ENCODE assay signal across 1 cellular context in the genomic region with DNA sequence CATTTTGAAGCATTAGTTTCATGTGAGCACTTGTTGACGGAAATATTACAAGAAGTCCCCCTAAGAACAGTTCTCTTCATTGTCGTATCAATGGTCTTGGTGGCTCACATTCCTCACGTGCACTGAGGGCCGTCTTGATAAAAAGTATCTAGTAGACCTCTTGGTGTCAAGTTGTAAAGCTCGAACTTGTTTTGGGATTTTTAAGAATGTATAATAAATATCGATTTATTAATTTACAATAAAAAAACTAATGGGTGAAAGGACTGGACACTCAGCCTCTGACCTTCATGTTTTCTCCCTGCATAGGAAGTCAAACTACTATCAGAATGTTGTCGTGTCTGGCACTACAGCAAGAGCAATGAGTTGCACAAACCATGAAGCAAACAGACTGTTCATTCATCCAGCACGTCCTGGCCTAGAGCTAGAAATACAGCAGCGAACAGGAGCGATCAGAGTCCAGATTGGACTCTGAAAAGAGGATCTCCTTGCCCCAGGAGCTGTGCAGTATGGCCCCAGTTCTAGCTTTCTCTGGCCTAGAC.
TF ChIP-seq lines count a peak whose summit lies in the region.

No MANE protein-coding gene starts in this region.

TF ChIP-seq in HepG2, 621 proteins besides CTCF, POLR2A, EP300 and RAD21 (continued from another document and continues in another):
- TF ChIP-seq, protein P1, sequence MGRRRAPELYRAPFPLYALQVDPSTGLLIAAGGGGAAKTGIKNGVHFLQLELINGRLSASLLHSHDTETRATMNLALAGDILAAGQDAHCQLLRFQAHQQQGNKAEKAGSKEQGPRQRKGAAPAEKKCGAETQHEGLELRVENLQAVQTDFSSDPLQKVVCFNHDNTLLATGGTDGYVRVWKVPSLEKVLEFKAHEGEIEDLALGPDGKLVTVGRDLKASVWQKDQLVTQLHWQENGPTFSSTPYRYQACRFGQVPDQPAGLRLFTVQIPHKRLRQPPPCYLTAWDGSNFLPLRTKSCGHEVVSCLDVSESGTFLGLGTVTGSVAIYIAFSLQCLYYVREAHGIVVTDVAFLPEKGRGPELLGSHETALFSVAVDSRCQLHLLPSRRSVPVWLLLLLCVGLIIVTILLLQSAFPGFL (CRISPR knock-in tag; IDR thresholded peaks at IDR 0.05), result no peak
- TF ChIP-seq U2AF2 (IDR thresholded peaks at IDR 0.05; ENCODE audit: low read depth, low read length), result no peak
- TF ChIP-seq, protein P2, sequence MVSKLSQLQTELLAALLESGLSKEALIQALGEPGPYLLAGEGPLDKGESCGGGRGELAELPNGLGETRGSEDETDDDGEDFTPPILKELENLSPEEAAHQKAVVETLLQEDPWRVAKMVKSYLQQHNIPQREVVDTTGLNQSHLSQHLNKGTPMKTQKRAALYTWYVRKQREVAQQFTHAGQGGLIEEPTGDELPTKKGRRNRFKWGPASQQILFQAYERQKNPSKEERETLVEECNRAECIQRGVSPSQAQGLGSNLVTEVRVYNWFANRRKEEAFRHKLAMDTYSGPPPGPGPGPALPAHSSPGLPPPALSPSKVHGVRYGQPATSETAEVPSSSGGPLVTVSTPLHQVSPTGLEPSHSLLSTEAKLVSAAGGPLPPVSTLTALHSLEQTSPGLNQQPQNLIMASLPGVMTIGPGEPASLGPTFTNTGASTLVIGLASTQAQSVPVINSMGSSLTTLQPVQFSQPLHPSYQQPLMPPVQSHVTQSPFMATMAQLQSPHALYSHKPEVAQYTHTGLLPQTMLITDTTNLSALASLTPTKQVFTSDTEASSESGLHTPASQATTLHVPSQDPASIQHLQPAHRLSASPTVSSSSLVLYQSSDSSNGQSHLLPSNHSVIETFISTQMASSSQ (IDR thresholded peaks at IDR 0.05; ENCODE audit: low read depth), result no peak
- TF ChIP-seq, protein P2 (CRISPR knock-in tag; IDR thresholded peaks at IDR 0.05; ENCODE audit: borderline replicate concordance), result no peak
- TF ChIP-seq KLF6 (CRISPR knock-in tag; IDR thresholded peaks at IDR 0.05), result no peak
- no peak for TF ChIP-seq ZFYVE20 (CRISPR knock-in tag; IDR thresholded peaks at IDR 0.05; ENCODE audit: borderline replicate concordance, low read depth)
- TF ChIP-seq, protein P3, sequence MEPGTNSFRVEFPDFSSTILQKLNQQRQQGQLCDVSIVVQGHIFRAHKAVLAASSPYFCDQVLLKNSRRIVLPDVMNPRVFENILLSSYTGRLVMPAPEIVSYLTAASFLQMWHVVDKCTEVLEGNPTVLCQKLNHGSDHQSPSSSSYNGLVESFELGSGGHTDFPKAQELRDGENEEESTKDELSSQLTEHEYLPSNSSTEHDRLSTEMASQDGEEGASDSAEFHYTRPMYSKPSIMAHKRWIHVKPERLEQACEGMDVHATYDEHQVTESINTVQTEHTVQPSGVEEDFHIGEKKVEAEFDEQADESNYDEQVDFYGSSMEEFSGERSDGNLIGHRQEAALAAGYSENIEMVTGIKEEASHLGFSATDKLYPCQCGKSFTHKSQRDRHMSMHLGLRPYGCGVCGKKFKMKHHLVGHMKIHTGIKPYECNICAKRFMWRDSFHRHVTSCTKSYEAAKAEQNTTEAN (CRISPR knock-in tag; conservative IDR thresholded peaks at IDR 0.05), result peak; percentile 42; the same call in 1 of the 2 replicates
- TF ChIP-seq GABPB1 (CRISPR knock-in tag; IDR thresholded peaks at IDR 0.05), result no peak
- TF ChIP-seq, protein P4, sequence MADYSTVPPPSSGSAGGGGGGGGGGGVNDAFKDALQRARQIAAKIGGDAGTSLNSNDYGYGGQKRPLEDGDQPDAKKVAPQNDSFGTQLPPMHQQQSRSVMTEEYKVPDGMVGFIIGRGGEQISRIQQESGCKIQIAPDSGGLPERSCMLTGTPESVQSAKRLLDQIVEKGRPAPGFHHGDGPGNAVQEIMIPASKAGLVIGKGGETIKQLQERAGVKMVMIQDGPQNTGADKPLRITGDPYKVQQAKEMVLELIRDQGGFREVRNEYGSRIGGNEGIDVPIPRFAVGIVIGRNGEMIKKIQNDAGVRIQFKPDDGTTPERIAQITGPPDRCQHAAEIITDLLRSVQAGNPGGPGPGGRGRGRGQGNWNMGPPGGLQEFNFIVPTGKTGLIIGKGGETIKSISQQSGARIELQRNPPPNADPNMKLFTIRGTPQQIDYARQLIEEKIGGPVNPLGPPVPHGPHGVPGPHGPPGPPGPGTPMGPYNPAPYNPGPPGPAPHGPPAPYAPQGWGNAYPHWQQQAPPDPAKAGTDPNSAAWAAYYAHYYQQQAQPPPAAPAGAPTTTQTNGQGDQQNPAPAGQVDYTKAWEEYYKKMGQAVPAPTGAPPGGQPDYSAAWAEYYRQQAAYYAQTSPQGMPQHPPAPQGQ (CRISPR knock-in tag; IDR thresholded peaks at IDR 0.05; ENCODE audit: borderline replicate concordance), result no peak
- TF ChIP-seq ZNF33A (CRISPR knock-in tag; IDR thresholded peaks at IDR 0.05; ENCODE audit: borderline replicate concordance), result no peak
- TF ChIP-seq, protein P5, sequence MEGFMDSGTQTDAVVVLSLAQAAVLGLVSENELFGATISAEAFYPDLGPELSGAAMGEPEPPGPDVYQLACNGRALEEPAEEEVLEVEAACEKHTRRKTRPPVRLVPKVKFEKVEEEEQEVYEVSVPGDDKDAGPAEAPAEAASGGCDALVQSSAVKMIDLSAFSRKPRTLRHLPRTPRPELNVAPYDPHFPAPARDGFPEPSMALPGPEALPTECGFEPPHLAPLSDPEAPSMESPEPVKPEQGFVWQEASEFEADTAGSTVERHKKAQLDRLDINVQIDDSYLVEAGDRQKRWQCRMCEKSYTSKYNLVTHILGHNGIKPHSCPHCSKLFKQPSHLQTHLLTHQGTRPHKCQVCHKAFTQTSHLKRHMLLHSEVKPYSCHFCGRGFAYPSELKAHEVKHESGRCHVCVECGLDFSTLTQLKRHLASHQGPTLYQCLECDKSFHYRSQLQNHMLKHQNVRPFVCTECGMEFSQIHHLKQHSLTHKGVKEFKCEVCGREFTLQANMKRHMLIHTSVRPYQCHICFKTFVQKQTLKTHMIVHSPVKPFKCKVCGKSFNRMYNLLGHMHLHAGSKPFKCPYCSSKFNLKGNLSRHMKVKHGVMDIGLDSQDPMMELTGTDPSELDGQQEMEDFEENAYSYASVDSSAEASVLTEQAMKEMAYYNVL (CRISPR knock-in tag; IDR thresholded peaks at IDR 0.05; ENCODE audit: borderline replicate concordance), result no peak; the same call in 1 of the 2 replicates
- peak; percentile 71 for TF ChIP-seq ELF3 (CRISPR knock-in tag; IDR thresholded peaks at IDR 0.05)
- TF ChIP-seq ZNF619 (CRISPR knock-in tag; IDR thresholded peaks at IDR 0.05), result no peak
- TF ChIP-seq, protein P6, sequence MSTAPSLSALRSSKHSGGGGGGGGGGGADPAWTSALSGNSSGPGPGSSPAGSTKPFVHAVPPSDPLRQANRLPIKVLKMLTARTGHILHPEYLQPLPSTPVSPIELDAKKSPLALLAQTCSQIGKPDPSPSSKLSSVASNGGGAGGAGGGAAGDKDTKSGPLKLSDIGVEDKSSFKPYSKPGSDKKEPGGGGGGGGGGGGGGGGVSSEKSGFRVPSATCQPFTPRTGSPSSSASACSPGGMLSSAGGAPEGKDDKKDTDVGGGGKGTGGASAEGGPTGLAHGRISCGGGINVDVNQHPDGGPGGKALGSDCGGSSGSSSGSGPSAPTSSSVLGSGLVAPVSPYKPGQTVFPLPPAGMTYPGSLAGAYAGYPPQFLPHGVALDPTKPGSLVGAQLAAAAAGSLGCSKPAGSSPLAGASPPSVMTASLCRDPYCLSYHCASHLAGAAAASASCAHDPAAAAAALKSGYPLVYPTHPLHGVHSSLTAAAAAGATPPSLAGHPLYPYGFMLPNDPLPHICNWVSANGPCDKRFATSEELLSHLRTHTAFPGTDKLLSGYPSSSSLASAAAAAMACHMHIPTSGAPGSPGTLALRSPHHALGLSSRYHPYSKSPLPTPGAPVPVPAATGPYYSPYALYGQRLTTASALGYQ (CRISPR knock-in tag; IDR thresholded peaks at IDR 0.05), result no peak; the same call in 1 of the 2 replicates
- TF ChIP-seq PHF20 (CRISPR knock-in tag; IDR thresholded peaks at IDR 0.05), result no peak
- TF ChIP-seq TGIF2 (CRISPR knock-in tag; IDR thresholded peaks at IDR 0.05), result no peak
- no peak for TF ChIP-seq EED (CRISPR knock-in tag; IDR thresholded peaks at IDR 0.05)
- no peak for TF ChIP-seq CAMTA2 (CRISPR knock-in tag; IDR thresholded peaks at IDR 0.05; ENCODE audit: borderline replicate concordance)
- TF ChIP-seq NCOR1 (IDR thresholded peaks at IDR 0.05; ENCODE audit: borderline replicate concordance, low read length), result peak; percentile 64; the same call in 1 of the 2 replicates
- no peak for TF ChIP-seq DNMT3B (CRISPR knock-in tag; conservative IDR thresholded peaks at IDR 0.05)
- TF ChIP-seq ZNF543 (CRISPR knock-in tag; IDR thresholded peaks at IDR 0.05), result no peak
- TF ChIP-seq ZNF766 (CRISPR knock-in tag; IDR thresholded peaks at IDR 0.05; ENCODE audit: borderline replicate concordance), result no peak
- TF ChIP-seq NCOA1 (CRISPR knock-in tag; IDR thresholded peaks at IDR 0.05), result no peak
- TF ChIP-seq, protein P7, sequence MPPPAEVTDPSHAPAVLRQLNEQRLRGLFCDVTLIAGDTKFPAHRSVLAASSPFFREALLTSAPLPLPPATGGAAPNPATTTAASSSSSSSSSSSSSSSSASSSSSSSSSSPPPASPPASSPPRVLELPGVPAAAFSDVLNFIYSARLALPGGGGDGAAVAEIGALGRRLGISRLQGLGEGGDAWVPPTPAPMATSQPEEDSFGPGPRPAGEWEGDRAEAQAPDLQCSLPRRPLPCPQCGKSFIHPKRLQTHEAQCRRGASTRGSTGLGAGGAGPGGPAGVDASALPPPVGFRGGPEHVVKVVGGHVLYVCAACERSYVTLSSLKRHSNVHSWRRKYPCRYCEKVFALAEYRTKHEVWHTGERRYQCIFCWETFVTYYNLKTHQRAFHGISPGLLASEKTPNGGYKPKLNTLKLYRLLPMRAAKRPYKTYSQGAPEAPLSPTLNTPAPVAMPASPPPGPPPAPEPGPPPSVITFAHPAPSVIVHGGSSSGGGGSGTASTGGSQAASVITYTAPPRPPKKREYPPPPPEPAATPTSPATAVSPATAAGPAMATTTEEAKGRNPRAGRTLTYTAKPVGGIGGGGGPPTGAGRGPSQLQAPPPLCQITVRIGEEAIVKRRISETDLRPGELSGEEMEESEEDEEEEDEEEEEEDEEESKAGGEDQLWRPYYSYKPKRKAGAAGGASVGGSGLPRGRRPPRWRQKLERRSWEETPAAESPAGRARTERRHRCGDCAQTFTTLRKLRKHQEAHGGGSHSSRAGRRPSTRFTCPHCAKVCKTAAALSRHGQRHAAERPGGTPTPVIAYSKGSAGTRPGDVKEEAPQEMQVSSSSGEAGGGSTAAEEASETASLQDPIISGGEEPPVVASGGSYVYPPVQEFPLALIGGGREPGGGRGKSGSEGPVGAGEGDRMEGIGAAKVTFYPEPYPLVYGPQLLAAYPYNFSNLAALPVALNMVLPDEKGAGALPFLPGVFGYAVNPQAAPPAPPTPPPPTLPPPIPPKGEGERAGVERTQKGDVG (CRISPR knock-in tag; IDR thresholded peaks at IDR 0.05; ENCODE audit: borderline replicate concordance), result no peak
- no peak for TF ChIP-seq ZSCAN25 (CRISPR knock-in tag; IDR thresholded peaks at IDR 0.05)
- peak; percentile 39; the same call in 1 of the 2 replicates for TF ChIP-seq SOX5 (CRISPR knock-in tag; IDR thresholded peaks at IDR 0.05; ENCODE audit: borderline replicate concordance)
- no peak for TF ChIP-seq ZNF431 (CRISPR knock-in tag; IDR thresholded peaks at IDR 0.05; ENCODE audit: borderline replicate concordance, low read depth)
- TF ChIP-seq SP2 (CRISPR knock-in tag; IDR thresholded peaks at IDR 0.05), result no peak
- no peak for TF ChIP-seq KLF12 (CRISPR knock-in tag; IDR thresholded peaks at IDR 0.05; ENCODE audit: borderline replicate concordance)
- no peak for TF ChIP-seq HMGA1 (CRISPR knock-in tag; conservative IDR thresholded peaks at IDR 0.05)
- TF ChIP-seq NFRKB (IDR thresholded peaks at IDR 0.05), result no peak
- no peak for TF ChIP-seq TCF7 (IDR thresholded peaks at IDR 0.05; ENCODE audit: low read depth)
- TF ChIP-seq MATR3 (CRISPR knock-in tag; IDR thresholded peaks at IDR 0.05), result no peak
- TF ChIP-seq, protein P8, sequence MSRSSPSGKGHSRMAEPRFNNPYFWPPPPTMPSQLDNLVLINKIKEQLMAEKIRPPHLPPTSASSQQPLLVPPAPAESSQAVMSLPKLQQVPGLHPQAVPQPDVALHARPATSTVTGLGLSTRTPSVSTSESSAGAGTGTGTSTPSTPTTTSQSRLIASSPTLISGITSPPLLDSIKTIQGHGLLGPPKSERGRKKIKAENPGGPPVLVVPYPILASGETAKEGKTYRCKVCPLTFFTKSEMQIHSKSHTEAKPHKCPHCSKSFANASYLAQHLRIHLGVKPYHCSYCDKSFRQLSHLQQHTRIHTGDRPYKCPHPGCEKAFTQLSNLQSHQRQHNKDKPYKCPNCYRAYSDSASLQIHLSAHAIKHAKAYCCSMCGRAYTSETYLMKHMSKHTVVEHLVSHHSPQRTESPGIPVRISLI (CRISPR knock-in tag; IDR thresholded peaks at IDR 0.05; ENCODE audit: borderline replicate concordance), result no peak
- no peak for TF ChIP-seq ZNF282 (IDR thresholded peaks at IDR 0.05; ENCODE audit: partially characterized antibody)
- TF ChIP-seq NRL (CRISPR knock-in tag; IDR thresholded peaks at IDR 0.05; ENCODE audit: borderline replicate concordance), result no peak
- TF ChIP-seq, protein P9, sequence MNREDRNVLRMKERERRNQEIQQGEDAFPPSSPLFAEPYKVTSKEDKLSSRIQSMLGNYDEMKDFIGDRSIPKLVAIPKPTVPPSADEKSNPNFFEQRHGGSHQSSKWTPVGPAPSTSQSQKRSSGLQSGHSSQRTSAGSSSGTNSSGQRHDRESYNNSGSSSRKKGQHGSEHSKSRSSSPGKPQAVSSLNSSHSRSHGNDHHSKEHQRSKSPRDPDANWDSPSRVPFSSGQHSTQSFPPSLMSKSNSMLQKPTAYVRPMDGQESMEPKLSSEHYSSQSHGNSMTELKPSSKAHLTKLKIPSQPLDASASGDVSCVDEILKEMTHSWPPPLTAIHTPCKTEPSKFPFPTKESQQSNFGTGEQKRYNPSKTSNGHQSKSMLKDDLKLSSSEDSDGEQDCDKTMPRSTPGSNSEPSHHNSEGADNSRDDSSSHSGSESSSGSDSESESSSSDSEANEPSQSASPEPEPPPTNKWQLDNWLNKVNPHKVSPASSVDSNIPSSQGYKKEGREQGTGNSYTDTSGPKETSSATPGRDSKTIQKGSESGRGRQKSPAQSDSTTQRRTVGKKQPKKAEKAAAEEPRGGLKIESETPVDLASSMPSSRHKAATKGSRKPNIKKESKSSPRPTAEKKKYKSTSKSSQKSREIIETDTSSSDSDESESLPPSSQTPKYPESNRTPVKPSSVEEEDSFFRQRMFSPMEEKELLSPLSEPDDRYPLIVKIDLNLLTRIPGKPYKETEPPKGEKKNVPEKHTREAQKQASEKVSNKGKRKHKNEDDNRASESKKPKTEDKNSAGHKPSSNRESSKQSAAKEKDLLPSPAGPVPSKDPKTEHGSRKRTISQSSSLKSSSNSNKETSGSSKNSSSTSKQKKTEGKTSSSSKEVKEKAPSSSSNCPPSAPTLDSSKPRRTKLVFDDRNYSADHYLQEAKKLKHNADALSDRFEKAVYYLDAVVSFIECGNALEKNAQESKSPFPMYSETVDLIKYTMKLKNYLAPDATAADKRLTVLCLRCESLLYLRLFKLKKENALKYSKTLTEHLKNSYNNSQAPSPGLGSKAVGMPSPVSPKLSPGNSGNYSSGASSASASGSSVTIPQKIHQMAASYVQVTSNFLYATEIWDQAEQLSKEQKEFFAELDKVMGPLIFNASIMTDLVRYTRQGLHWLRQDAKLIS (CRISPR knock-in tag; IDR thresholded peaks at IDR 0.05), result no peak
